ENCODE assay signal across 10 cellular contexts in genomic region chr11:46521947-46522681, GRCh38.
DNase-seq lines count a peak whose midpoint lies in the region; ATAC-seq and TF ChIP-seq lines count a peak whose summit lies in the region.
"Had no signal": no experiment of that assay in that cellular context is flagged by ENCODE, and none has a peak within 500 bp of the region (broad histone marks: within the 10 kb centered on the region; RNA-seq: fewer than 3 reads in every experiment).

No MANE protein-coding gene starts in this region.

- H3K27ac ChIP-seq in BLaER1 treated with 17β-estradiol and CSF1 and Interleukin-3, amounts not matched to agents 10 nM and 100 nM = peak overlapping the region in 9 of 11 experiments; percentile 5 to 82 (median 57); a peak in 19 of 22 replicates
- H3K27ac ChIP-seq in liver (ENCODE audit: low read depth in 1 of 2, low read length in 2 of 2) = no peak overlapping the region

- peaks cover 10 to 21% (median 14%) of the 10 kb centered on the region in 11 experiments; a peak in 20 of 22 replicates for H3K9me3 ChIP-seq in BLaER1 treated with 17β-estradiol and CSF1 and Interleukin-3, amounts not matched to agents 10 nM and 100 nM (replicated peaks in 1 of 11)
- H3K9me3 ChIP-seq in liver (ENCODE audit: control insufficient read depth in 4 of 4, low read length in 3 of 4) = no peaks in the 10 kb centered on the region

- intact Hi-C loops in posterior vena cava (cut with DNase I) = loop anchor here in 1 of 2 donors (10.0 kb wide), 1 partner anchor 127 kb away; the partner anchor contains the start of gene CHRM4

- no peak overlapping the region; a peak in 1 of 20 replicates for H3K4me3 ChIP-seq in BLaER1 treated with 17β-estradiol and CSF1 and Interleukin-3, amounts not matched to agents 10 nM and 100 nM
- no peak overlapping the region for H3K4me3 ChIP-seq in liver (ENCODE audit: low read depth in 1 of 3, low read length in 3 of 3)

- no peak for TF ChIP-seq RAD21 in liver (IDR thresholded peaks at IDR 0.05)

- peaks cover 7 to 30% (median 20%) of the 10 kb centered on the region in 11 experiments; a peak in 18 of 22 replicates for H3K36me3 ChIP-seq in BLaER1 treated with 17β-estradiol and CSF1 and Interleukin-3, amounts not matched to agents 10 nM and 100 nM
- H3K36me3 ChIP-seq in liver (ENCODE audit: control insufficient read depth in 4 of 4, insufficient read depth in 3 of 4, low read depth in 1 of 4, low read length in 3 of 4) = no peaks in the 10 kb centered on the region

- H3K4me2 ChIP-seq in BLaER1 treated with 17β-estradiol and CSF1 and Interleukin-3, amounts not matched to agents 10 nM and 100 nM = peak overlapping the region; percentile 25 to 74 (median 63); a peak in 21 of 22 replicates

- H3K4me1 ChIP-seq in BLaER1 treated with 17β-estradiol and CSF1 and Interleukin-3, amounts not matched to agents 10 nM and 100 nM = peaks cover 28 to 62% (median 45%) of the 10 kb centered on the region in 10 experiments
- peaks cover 1 to 29% (median 25%) of the 10 kb centered on the region in 4 donors for H3K4me1 ChIP-seq in liver (ENCODE audit: control insufficient read depth in 4 of 4, insufficient read depth in 4 of 4, low read length in 3 of 4)

- peak; percentile 39 for DNase-seq in HS-27A (ENCODE audit: low read depth)
- peak; percentile 55 for DNase-seq in amniotic epithelial cell (ENCODE audit: low read depth)
- DNase-seq in H4 (ENCODE audit: low spot score) = no peak
- no peak for DNase-seq in kidney glomerular epithelial cell (lab: John Stamatoyannopoulos, UW)
- DNase-seq in posterior vena cava (ENCODE audit: low spot score) = no peak
- DNase-seq: DMS79, NCI-H187 had no signal

- WGBS in liver = 68% methylated on average over 4 of the region's 4 CpGs

- peaks cover 18 to 83% (median 51%) of the 10 kb centered on the region in 11 experiments; a peak in 20 of 22 replicates for H4K20me1 ChIP-seq in BLaER1 treated with 17β-estradiol and CSF1 and Interleukin-3, amounts not matched to agents 10 nM and 100 nM

- H3K27me3 ChIP-seq in BLaER1 treated with 17β-estradiol and CSF1 and Interleukin-3, amounts not matched to agents 10 nM and 100 nM = no peaks in the 10 kb centered on the region
- no peaks in the 10 kb centered on the region for H3K27me3 ChIP-seq in liver (ENCODE audit: control insufficient read depth in 4 of 4, insufficient read depth in 4 of 4, low read length in 3 of 4)

- TF ChIP-seq CTCF in liver (IDR thresholded peaks at IDR 0.05; ENCODE audit: low read depth, low read length, missing input control) = peak; percentile 16

- ATAC-seq in GM18870 (IDR thresholded peaks at IDR 0.05; ENCODE audit: unreplicated experiment) = no peak

- peak overlapping the region in 6 of 11 experiments; percentile 17 to 69 (median 45); a peak in 9 of 22 replicates for H3K9ac ChIP-seq in BLaER1 treated with 17β-estradiol and CSF1 and Interleukin-3, amounts not matched to agents 10 nM and 100 nM
- H3K9ac ChIP-seq in liver (ENCODE audit: low read depth in 1 of 2, low read length in 2 of 2) = no peak overlapping the region

TF ChIP-seq in liver, 16 proteins besides CTCF, POLR2A, EP300 and RAD21:
- no peak for TF ChIP-seq RXRA (IDR thresholded peaks at IDR 0.05)
- TF ChIP-seq ATF3 (IDR thresholded peaks at IDR 0.05) = no peak
- no peak for TF ChIP-seq REST (IDR thresholded peaks at IDR 0.05)

Comparison
In these comparisons a context has a peak if more than half of its experiments do, and no peak if none do; other contexts are left out.
1. H3K27ac ChIP-seq: peak in BLaER1 treated with 17β-estradiol and CSF1 and Interleukin-3, amounts not matched to agents 10 nM and 100 nM (9 of 11); none in liver (0 of 2).
2. H3K9ac ChIP-seq: peak in BLaER1 treated with 17β-estradiol and CSF1 and Interleukin-3, amounts not matched to agents 10 nM and 100 nM (6 of 11); none in liver (0 of 2).
3. DNase-seq: peak in HS-27A (single experiment) and amniotic epithelial cell (single experiment); none in H4 (single experiment), kidney glomerular epithelial cell (single experiment) and posterior vena cava (single experiment).